24 cellular contexts compared by ENCODE assay signal in genomic region chr2:50148632-50149031, GRCh38.
DNase-seq lines count a peak whose midpoint lies in the region; ATAC-seq and TF ChIP-seq lines count a peak whose summit lies in the region.
"Had no signal": no experiment of that assay in that cellular context is flagged by ENCODE, and none has a peak within 500 bp of the region (broad histone marks: within the 10 kb centered on the region; RNA-seq: fewer than 3 reads in every experiment).

No MANE protein-coding gene starts in this region.

- no peaks in the 10 kb centered on the region for H3K36me3 ChIP-seq in GM23338 (ENCODE audit: insufficient read depth)
- H3K36me3 ChIP-seq in endodermal cell (ENCODE audit: control insufficient read depth, insufficient read depth, low read length) = no peaks in the 10 kb centered on the region
- no peaks in the 10 kb centered on the region for H3K36me3 ChIP-seq in mesendoderm (ENCODE audit: control insufficient read depth, insufficient read depth, low read length)
- H3K36me3 ChIP-seq: BLaER1 treated with 17β-estradiol and CSF1 and Interleukin-3, amounts not matched to agents 10 nM and 100 nM had no signal

- H3K4me2 ChIP-seq in GM23338 (no peak overlapping the region), mesendoderm (ENCODE audit: low read length) (no peak overlapping the region)
- H3K4me2 ChIP-seq: A549; BLaER1 treated with 17β-estradiol and CSF1 and Interleukin-3, amounts not matched to agents 10 nM and 100 nM had no signal

- H3K56ac ChIP-seq in mesendoderm (ENCODE audit: low read length) = no peak overlapping the region

- CTCF ChIA-PET in WTC11 (lab: Charles Lee) = no interaction called here

- H3K27ac Mint-ChIP-seq in GM23338 (no peak overlapping the region; the same call in 1 of the 2 replicates), WTC11 (no peak overlapping the region), endodermal cell (peak overlapping the region; percentile 92)
- H3K27ac Mint-ChIP-seq: B cell; CD4-positive, alpha-beta T cell; CD8-positive, alpha-beta T cell had no signal

- no peak overlapping the region for H3K18ac ChIP-seq in mesendoderm (ENCODE audit: low read length)

- H3K27me3 ChIP-seq in GM23338 (ENCODE audit: insufficient read depth) (no peaks in the 10 kb centered on the region), endodermal cell (ENCODE audit: control insufficient read depth, insufficient read depth, low read length, poor library complexity, severe bottlenecking) (no peaks in the 10 kb centered on the region), mesendoderm (ENCODE audit: insufficient read depth, low read length, poor library complexity) (no peaks in the 10 kb centered on the region)
- H3K27me3 ChIP-seq: BLaER1 treated with 17β-estradiol and CSF1 and Interleukin-3, amounts not matched to agents 10 nM and 100 nM had no signal

- H2BK5ac ChIP-seq in mesendoderm (ENCODE audit: low read length) = no peak overlapping the region

- H3K4me3 ChIP-seq in GM23338 (no peak overlapping the region), endodermal cell (ENCODE audit: low read length) (peak overlapping the region; percentile 37), mesendoderm (ENCODE audit: low read length) (no peak overlapping the region)
- H3K4me3 ChIP-seq: A549; BLaER1 treated with 17β-estradiol and CSF1 and Interleukin-3, amounts not matched to agents 10 nM and 100 nM; GM12878 had no signal

- 0 out of 2 replicates have a peak, but pooled peaks cover 4% of the 10 kb centered on the region for H3K4me1 ChIP-seq in GM23338 (ENCODE audit: insufficient read depth)
- H3K4me1 ChIP-seq in endodermal cell (ENCODE audit: control insufficient read depth, insufficient read depth, low read length) = peaks cover 22% of the 10 kb centered on the region
- no peaks in the 10 kb centered on the region for H3K4me1 ChIP-seq in mesendoderm (ENCODE audit: control insufficient read depth, low read depth, low read length)
- H3K4me1 ChIP-seq: A549, Caco-2 had no signal

- POLR2A ChIA-PET in WTC11 (lab: Charles Lee) = interaction anchor here (0.6 kb wide), 1 partner anchor 495 kb away, joined by 3 read pairs; no protein-coding TSS in a partner anchor

- no peak overlapping the region for H3K23ac ChIP-seq in mesendoderm (ENCODE audit: low read length)

- H3K27me3 Mint-ChIP-seq in GM23338 (ENCODE audit: insufficient read depth, low read depth, poor library complexity) (peaks cover 1% of the 10 kb centered on the region), WTC11 (ENCODE audit: low read depth) (no peaks in the 10 kb centered on the region), endodermal cell (ENCODE audit: insufficient read depth) (no peaks in the 10 kb centered on the region)
- H3K27me3 Mint-ChIP-seq: B cell; CD4-positive, alpha-beta T cell had no signal

- peak; percentile 74 for ATAC-seq in GM23338
- ATAC-seq in WTC11 = peak; percentile 76
- ATAC-seq in HG02981 (IDR thresholded peaks at IDR 0.05; ENCODE audit: unreplicated experiment) = no peak
- no peak for ATAC-seq in HG02938 (IDR thresholded peaks at IDR 0.05; ENCODE audit: unreplicated experiment)
- ATAC-seq: A549; CD8-positive, alpha-beta T cell; GM12878 had no signal

- H3K36me3 Mint-ChIP-seq in GM23338 (ENCODE audit: low read depth) (peaks cover 13% of the 10 kb centered on the region; the same call in 2 of the 3 replicates), WTC11 (peaks cover 10% of the 10 kb centered on the region), endodermal cell (ENCODE audit: low read depth) (no peaks in the 10 kb centered on the region)
- H3K36me3 Mint-ChIP-seq: CD8-positive, alpha-beta T cell had no signal

- H4K8ac ChIP-seq in mesendoderm (ENCODE audit: low read depth, low read length) = no peak overlapping the region

- DNase-seq in GM23338 (ENCODE audit: low spot score) (peak; percentile 32), WTC11 (ENCODE audit: low spot score) (no peak), endodermal cell (no peak), mesendoderm (peak; percentile 57), head of caudate nucleus (no peak), DMS153 treated with DMSO at 0.1 percent for 48 hours (lab: John Stamatoyannopoulos, UW; ENCODE audit: unreplicated experiment) (no peak)
- DNase-seq: AML-193; Caco-2; Calu3; CD4-positive, alpha-beta T cell; CD8-positive, alpha-beta T cell; DMS53; DMS79; DND-41; EL; GDM1 had no signal

- H4K20me1 ChIP-seq in GM23338 (replicated peaks; ENCODE audit: insufficient read depth) = no peaks in the 10 kb centered on the region
- H4K20me1 ChIP-seq: BLaER1 treated with 17β-estradiol and CSF1 and Interleukin-3, amounts not matched to agents 10 nM and 100 nM had no signal

- 64 to 75% methylated on average over 1 of the region's 1 CpG for WGBS in endodermal cell (ENCODE audit: insufficient coverage in 1 of 2, insufficient read length in 1 of 2), 2 experiments
- WGBS in mesendoderm (ENCODE audit: extremely low coverage, insufficient coverage, low lambda C conversion rate) = no CpG with 5 or more reads among the region's 1 CpG

- no peak overlapping the region for H4K5ac ChIP-seq in mesendoderm (ENCODE audit: low read length)

- H2AFZ ChIP-seq in GM23338 = no peak overlapping the region

- peaks cover 14% of the 10 kb centered on the region for H3K9me3 Mint-ChIP-seq in GM23338
- H3K9me3 Mint-ChIP-seq in WTC11 = peaks cover 17% of the 10 kb centered on the region
- H3K9me3 Mint-ChIP-seq in endodermal cell = peaks cover 15% of the 10 kb centered on the region
- H3K9me3 Mint-ChIP-seq: CD4-positive, alpha-beta T cell had no signal

- H2BK15ac ChIP-seq in mesendoderm (replicated peaks; ENCODE audit: low read depth) = no peak overlapping the region

- no peaks in the 10 kb centered on the region for H3K9me2 ChIP-seq in GM23338 (ENCODE audit: insufficient read depth)

- H2AK5ac ChIP-seq in mesendoderm (ENCODE audit: low read length) = no peak overlapping the region

- H3K4ac ChIP-seq in mesendoderm (ENCODE audit: low read depth, low read length) = no peak overlapping the region

- H3F3A ChIP-seq in GM23338 (replicated peaks; ENCODE audit: low read depth) = no peaks in the 10 kb centered on the region

- no peak overlapping the region for H2BK120ac ChIP-seq in mesendoderm (ENCODE audit: low read depth, low read length)

- no peaks in the 10 kb centered on the region for H3K79me1 ChIP-seq in mesendoderm (ENCODE audit: low read length)

- H3K4me3 Mint-ChIP-seq in GM23338 (no peak overlapping the region), WTC11 (no peak overlapping the region), endodermal cell (no peak overlapping the region)
- H3K4me3 Mint-ChIP-seq: B cell; CD4-positive, alpha-beta T cell; CD8-positive, alpha-beta T cell had no signal

- TF ChIP-seq CTCF in GM23338 (conservative IDR thresholded peaks at IDR 0.05; ENCODE audit: low read depth in 2 of 2) = no peak
- no peak for TF ChIP-seq CTCF in WTC11 (IDR thresholded peaks at IDR 0.05)
- no peak for TF ChIP-seq CTCF in endodermal cell (conservative IDR thresholded peaks at IDR 0.05)

- H3K79me2 ChIP-seq in GM23338 (replicated peaks; ENCODE audit: insufficient read depth) (no peaks in the 10 kb centered on the region), mesendoderm (ENCODE audit: control insufficient read depth, insufficient read depth, low read length) (no peaks in the 10 kb centered on the region)

- intact Hi-C loops in head of caudate nucleus (cut with DNase I) = loop anchor here (5.0 to 10.0 kb wide), 2 partner anchors 374 to 461 kb away; no protein-coding TSS in a partner anchor

- H3K9ac ChIP-seq in endodermal cell (ENCODE audit: extremely low read depth, low read length, poor library complexity, severe bottlenecking) (peak overlapping the region; percentile 28), mesendoderm (ENCODE audit: low read length) (no peak overlapping the region)
- H3K9ac ChIP-seq: BLaER1 treated with 17β-estradiol and CSF1 and Interleukin-3, amounts not matched to agents 10 nM and 100 nM had no signal

- no peak overlapping the region for H3K27ac ChIP-seq in GM23338 (ENCODE audit: low read depth)
- no peak overlapping the region for H3K27ac ChIP-seq in endodermal cell (ENCODE audit: low read depth, low read length)
- no peak overlapping the region for H3K27ac ChIP-seq in mesendoderm (ENCODE audit: low read depth, low read length)
- H3K27ac ChIP-seq: 22Rv1; A549; BLaER1 treated with 17β-estradiol and CSF1 and Interleukin-3, amounts not matched to agents 10 nM and 100 nM; C4-2B had no signal

- peaks cover 17% of the 10 kb centered on the region for H3K9me3 ChIP-seq in endodermal cell (ENCODE audit: control insufficient read depth, low read length)
- H3K9me3 ChIP-seq: A549, Caco-2 had no signal

- H3K4me1 Mint-ChIP-seq in GM23338 = peaks cover 13% of the 10 kb centered on the region; the same call in 2 of the 3 replicates
- peaks cover 12% of the 10 kb centered on the region for H3K4me1 Mint-ChIP-seq in WTC11
- peaks cover 14% of the 10 kb centered on the region for H3K4me1 Mint-ChIP-seq in endodermal cell

TF ChIP-seq in WTC11, 78 proteins besides CTCF, POLR2A, EP300 and RAD21 (continues in another document):
- TF ChIP-seq ZNF423 (CRISPR knock-in tag; IDR thresholded peaks at IDR 0.05) (no peak), HMGA2 (CRISPR knock-in tag; IDR thresholded peaks at IDR 0.05) (no peak), ZNF512 (CRISPR knock-in tag; IDR thresholded peaks at IDR 0.05; ENCODE audit: borderline replicate concordance) (no peak), NFE2L1 (CRISPR knock-in tag; IDR thresholded peaks at IDR 0.05) (no peak), ZNF396 (CRISPR knock-in tag; IDR thresholded peaks at IDR 0.05; ENCODE audit: borderline replicate concordance) (no peak), ZMAT4 (CRISPR knock-in tag; IDR thresholded peaks at IDR 0.05) (no peak)

Comparison
In these comparisons a context has a peak if more than half of its experiments do, and no peak if none do; other contexts are left out.
1. ATAC-seq: peak in GM23338 (single experiment) and WTC11 (single experiment); none in HG02981 (single experiment) and HG02938 (single experiment).
2. DNase-seq: peak in GM23338 (single experiment) and mesendoderm (single experiment); none in WTC11 (single experiment), endodermal cell (single experiment), head of caudate nucleus (0 of 42) and DMS153 treated with DMSO at 0.1 percent for 48 hours (single experiment).